ENCODE assay signal across 9 cellular contexts in genomic region chr1:227762231-227762911, GRCh38. TPM values are rescaled to one million over a fixed set of nuclear protein-coding genes. Genes with fewer than 3 reads are reported as not detected.
A peak's percentile ranks its signal among the peaks of the same experiment; 100 is the strongest.
DNase-seq lines count a peak whose midpoint lies in the region; ATAC-seq lines count a peak whose summit lies in the region.
"Had no signal": no experiment of that assay in that cellular context is flagged by ENCODE, and none has a peak within 500 bp of the region (broad histone marks: within the 10 kb centered on the region; RNA-seq: fewer than 3 reads in every experiment).

No MANE protein-coding gene starts in this region.

- H3K36me3 Mint-ChIP-seq in activated CD4-positive, alpha-beta T cell treated with anti-CD3 and anti-CD28 coated beads for 36 hours (ENCODE audit: low read depth), result peaks cover 38% of the 10 kb centered on the region

- peaks cover 90% of the 10 kb centered on the region for H3K4me1 Mint-ChIP-seq in activated CD4-positive, alpha-beta T cell treated with anti-CD3 and anti-CD28 coated beads for 36 hours

- no peaks in the 10 kb centered on the region for H3K9me3 Mint-ChIP-seq in activated CD4-positive, alpha-beta T cell treated with anti-CD3 and anti-CD28 coated beads for 36 hours (ENCODE audit: low read depth)
- H3K9me3 Mint-ChIP-seq: IgD-negative memory B cell had no signal

- DNase-seq in C1 segment of cervical spinal cord (lab: John Stamatoyannopoulos, UW) (peak in 13 of 14 donors; percentile 13 to 71 (median 39)), NCI-H524 treated with DMSO at 0.1 percent for 48 hours (lab: John Stamatoyannopoulos, UW) (peak; percentile 27), cerebellar cortex (ENCODE audit: low spot score) (peak; percentile 80), left kidney (ENCODE audit: low read depth, low spot score) (peak; percentile 92)
- peak; percentile 93 for DNase-seq in activated CD4-positive, alpha-beta T cell treated with anti-CD3 and anti-CD28 coated beads for 36 hours
- peak; percentile 75 for DNase-seq in stimulated activated CD4-positive, alpha-beta T cell treated with anti-CD3 and anti-CD28 coated beads, Interleukin-2, amount 100 ng/mL, for 4 hours (ENCODE audit: low read depth)

- intact Hi-C loops in activated CD4-positive, alpha-beta T cell treated with anti-CD3 and anti-CD28 coated beads for 36 hours (cut with DNase I, micrococcal nuclease), result loop anchor here (1.0 to 10.0 kb wide), 7 partner anchors 26 to 342 kb away; partner anchors contain the start of genes C1orf35 (in 1 of the 2), JMJD4 (in 1 of the 2), MRPL55 (in 1 of the 2) and SNAP47 (in 1 of the 2)

- peak overlapping the region; percentile 8 for H3K27ac Mint-ChIP-seq in activated CD4-positive, alpha-beta T cell treated with anti-CD3 and anti-CD28 coated beads for 36 hours

- POLR2A ChIA-PET in activated CD4-positive, alpha-beta T cell treated with anti-CD3 and anti-CD28 coated beads for 36 hours (lab: Charles Lee), result interaction anchor here (0.6 to 0.7 kb wide), 2 partner anchors 28 to 37 kb away, joined by 4 to 5 read pairs; no protein-coding TSS in a partner anchor

- CTCF ChIA-PET in activated CD4-positive, alpha-beta T cell treated with anti-CD3 and anti-CD28 coated beads for 36 hours (lab: Charles Lee), result interaction anchor here (0.6 to 2.4 kb wide), 11 partner anchors 9 to 455 kb away, joined by 3 to 10 read pairs (median 4); no protein-coding TSS in a partner anchor

- ATAC-seq in GM19395 (IDR thresholded peaks at IDR 0.05; ENCODE audit: unreplicated experiment) (peak; percentile 73), HG03460 (IDR thresholded peaks at IDR 0.05; ENCODE audit: unreplicated experiment) (peak; percentile 74)
- peak; percentile 72 for ATAC-seq in activated CD4-positive, alpha-beta T cell treated with anti-CD3 and anti-CD28 coated beads for 36 hours

- H3K4me3 Mint-ChIP-seq in activated CD4-positive, alpha-beta T cell treated with anti-CD3 and anti-CD28 coated beads for 36 hours, result no peak overlapping the region

- no peaks in the 10 kb centered on the region for H3K27me3 Mint-ChIP-seq in activated CD4-positive, alpha-beta T cell treated with anti-CD3 and anti-CD28 coated beads for 36 hours
- H3K27me3 Mint-ChIP-seq: IgD-negative memory B cell had no signal

RNA-seq across cellular contexts. Expression of gene SNAP47, which starts 27.1 kb away (rescaled TPM):
- total RNA-seq in activated CD4-positive, alpha-beta T cell treated with anti-CD3 and anti-CD28 coated beads for 36 hours, result 10 to 100 TPM; 30.3 to 31.2 TPM

RNA-seq across cellular contexts. Expression of gene JMJD4, which starts 27.3 kb away (rescaled TPM):
- 10 to 100 TPM; 14.4 to 18.1 TPM for total RNA-seq in activated CD4-positive, alpha-beta T cell treated with anti-CD3 and anti-CD28 coated beads for 36 hours

RNA-seq across cellular contexts. Expression of gene PRSS38, which starts 53.1 kb away (rescaled TPM):
- total RNA-seq in activated CD4-positive, alpha-beta T cell treated with anti-CD3 and anti-CD28 coated beads for 36 hours, result not detected

Comparison
In these comparisons a context has a peak if more than half of its experiments do, and no peak if none do; other contexts are left out.
1. Peak in every context shown above with its lines: DNase-seq and ATAC-seq.
2. DNase-seq: peak in every context shown above with its lines; median percentile 93 in activated CD4-positive, alpha-beta T cell treated with anti-CD3 and anti-CD28 coated beads for 36 hours; 92 in left kidney; 80 in cerebellar cortex; 75 in stimulated activated CD4-positive, alpha-beta T cell treated with anti-CD3 and anti-CD28 coated beads, Interleukin-2, amount 100 ng/mL, for 4 hours; 39 in C1 segment of cervical spinal cord; 27 in NCI-H524 treated with DMSO at 0.1 percent for 48 hours.